In genomic region chr1:232629250-232630046, GRCh38 we compare ENCODE assay signal across 8 cellular contexts. TPM values are rescaled to one million over a fixed set of nuclear protein-coding genes. Genes with fewer than 3 reads are reported as not detected.
DNase-seq lines count a peak whose midpoint lies in the region; ATAC-seq, FAIRE-seq and TF ChIP-seq lines count a peak whose summit lies in the region.

No MANE protein-coding gene starts in this region.

- FAIRE-seq in small intestine (lab: Jason Lieb, UNC), result no peak

- H3K36me3 ChIP-seq in OCI-LY7 (ENCODE audit: insufficient read depth, low read length) (no peaks in the 10 kb centered on the region), small intestine (ENCODE audit: control insufficient read depth in 2 of 2, insufficient read depth in 2 of 2, low read length in 2 of 2) (no peaks in the 10 kb centered on the region)

- no peaks in the 10 kb centered on the region for H3K9me3 ChIP-seq in OCI-LY7 (ENCODE audit: low read length)
- H3K9me3 ChIP-seq in small intestine (ENCODE audit: control insufficient read depth, low read depth), result no peaks in the 10 kb centered on the region

- H3K4me3 ChIP-seq in OCI-LY7 (ENCODE audit: low read depth, low read length, poor library complexity, severe bottlenecking) (peak overlapping the region; percentile 73), astrocyte of the cerebellum (ENCODE audit: low read depth, low read length) (peak overlapping the region; percentile 50), small intestine (ENCODE audit: low read depth in 1 of 2, low read length in 2 of 2) (peak overlapping the region; percentile 81 to 91)

- peak overlapping the region; percentile 44; the same call in 1 of the 2 replicates for H2AFZ ChIP-seq in OCI-LY7 (ENCODE audit: low read length)

- DNase-seq in activated T-cell treated with anti-CD3 and anti-CD28 coated beads for 24 hours (ENCODE audit: low read depth) (peak; percentile 2), activated T-cell treated with anti-CD3 and anti-CD28 coated beads for 4 hours (no peak), OCI-LY7 (ENCODE audit: low spot score) (no peak), astrocyte of the cerebellum (ENCODE audit: low read depth) (no peak), iPS-NIHi11 (ENCODE audit: low spot score) (peak; percentile 20), small intestine (peak; percentile 58), UCSD-AML1 (lab: John Stamatoyannopoulos, UW; ENCODE audit: unreplicated experiment) (no peak)

- in situ Hi-C loops in astrocyte of the cerebellum (cut with HindIII; ENCODE audit: low sequenced_read_pairs), result loop anchor here (5.0 kb wide), 1 partner anchor 762 kb away; no protein-coding TSS in a partner anchor

- peaks cover 33% of the 10 kb centered on the region; the same call in 1 of the 2 replicates for H3K79me2 ChIP-seq in OCI-LY7 (ENCODE audit: insufficient read depth, low read depth, low read length)

- H3K9me2 ChIP-seq in OCI-LY7 (ENCODE audit: insufficient read depth, low read length), result no peaks in the 10 kb centered on the region

- no peaks in the 10 kb centered on the region for H4K20me1 ChIP-seq in OCI-LY7 (ENCODE audit: insufficient read depth, low read length)

- POLR2A ChIA-PET in OCI-LY7 (lab: Charles Lee), result interaction anchor here (0.5 to 0.6 kb wide), 2 partner anchors 31 to 69 kb away, joined by 4 read pairs; no protein-coding TSS in a partner anchor

- H3K4me1 ChIP-seq in OCI-LY7 (ENCODE audit: insufficient read depth, low read length, poor library complexity, severe bottlenecking) (peaks cover 50% of the 10 kb centered on the region), small intestine (ENCODE audit: control insufficient read depth in 2 of 2, insufficient read depth in 1 of 2, low read depth in 1 of 2, low read length in 1 of 2) (peaks cover 0 to 3% of the 10 kb centered on the region in 2 donors)

- H3K27me3 ChIP-seq in small intestine (ENCODE audit: control insufficient read depth in 2 of 2, insufficient read depth in 2 of 2, low read length in 2 of 2), result no peaks in the 10 kb centered on the region

- H3K4me2 ChIP-seq in OCI-LY7 (ENCODE audit: low read length), result peak overlapping the region; percentile 62

- CTCF ChIA-PET in OCI-LY7 (lab: Charles Lee; ENCODE audit: unreplicated experiment), result no interaction called here

- intact Hi-C loops in OCI-LY7 (cut with micrococcal nuclease; ENCODE audit: unreplicated experiment), result loop anchor here (1.0 to 10.0 kb wide), 3 partner anchors 175 to 763 kb away; partner anchors contain the start of gene MAP10

- BruUV-seq in OCI-LY7 (replicated peaks; lab: Mats Ljungman, UMichigan), result no TSS peak

- TF ChIP-seq CTCF in OCI-LY7 (conservative IDR thresholded peaks at IDR 0.05; ENCODE audit: low read length), result no peak
- no peak for TF ChIP-seq CTCF in astrocyte of the cerebellum (IDR thresholded peaks at IDR 0.05; ENCODE audit: low read depth, low read length, missing control alignments)

- WGBS in small intestine, 3 donors, result 0 to 1% (median 1%) methylated on average over 60 to 96 of the region's 96 CpGs

- ATAC-seq in HG02938 (IDR thresholded peaks at IDR 0.05; ENCODE audit: unreplicated experiment), result peak; percentile 29

- H3K27ac ChIP-seq in OCI-LY7 (ENCODE audit: low read depth, low read length, poor library complexity, severe bottlenecking), result peak overlapping the region; percentile 59
- H3K27ac ChIP-seq in small intestine (ENCODE audit: low read depth in 1 of 2, low read length in 1 of 2), result peak overlapping the region; percentile 27 to 71

RNA-seq across cellular contexts. Expression of gene SIPA1L2, which starts 0.5 kb away (rescaled TPM):
- total RNA-seq in OCI-LY7 (2014; rRNA removed; shearing (Covaris generic)), result 13.5 and 16.0 TPM in 2 replicates
- 6.2 and 7.8 TPM in 2 replicates for total RNA-seq in OCI-LY7 (2022)
- 10 to 100 TPM in 1 of 3 donors, 1 to 10 TPM in 2; 4.1 to 10.4 (median 4.5) TPM for polyA plus RNA-seq in small intestine

Comparison
In these comparisons a context has a peak if more than half of its experiments do, and no peak if none do; other contexts are left out.
1. DNase-seq: peak in activated T-cell treated with anti-CD3 and anti-CD28 coated beads for 24 hours (single experiment), iPS-NIHi11 (single experiment) and small intestine (single experiment); none in activated T-cell treated with anti-CD3 and anti-CD28 coated beads for 4 hours (single experiment), OCI-LY7 (single experiment), astrocyte of the cerebellum (single experiment) and UCSD-AML1 (single experiment).
2. Peak in every context shown above with its lines, with median percentiles within 50 percentile points of each other: H3K4me3 ChIP-seq.